9 cellular contexts compared by ENCODE assay signal in genomic region chr7:114083714-114084113, GRCh38.
DNase-seq lines count a peak whose midpoint lies in the region; ATAC-seq and TF ChIP-seq lines count a peak whose summit lies in the region.
"Had no signal": no experiment of that assay in that cellular context is flagged by ENCODE, and none has a peak within 500 bp of the region (broad histone marks: within the 10 kb centered on the region; RNA-seq: fewer than 3 reads in every experiment).

No MANE protein-coding gene starts in this region.

- TF ChIP-seq CTCF in KMS-11 (conservative IDR thresholded peaks at IDR 0.05; ENCODE audit: low read depth, low read length), result no peak

- peaks cover 16% of the 10 kb centered on the region for H3K79me2 ChIP-seq in KMS-11 (ENCODE audit: insufficient read depth, low read depth)

- H3K4me3 Mint-ChIP-seq in CD4-positive, alpha-beta memory T cell, result peak overlapping the region; percentile 0 to 86 (median 73)
- H3K4me3 Mint-ChIP-seq in effector memory CD8-positive, alpha-beta T cell, result peak overlapping the region; percentile 85 to 90
- H3K4me3 Mint-ChIP-seq in naive thymus-derived CD8-positive, alpha-beta T cell, result peak overlapping the region in 7 of 10 donors; percentile 20 to 75 (median 36)

- H3K36me3 ChIP-seq in CD4-positive, alpha-beta memory T cell (ENCODE audit: insufficient read depth, low read length), result no peaks in the 10 kb centered on the region
- no peaks in the 10 kb centered on the region for H3K36me3 ChIP-seq in KMS-11 (ENCODE audit: insufficient read depth)

- no peak for ATAC-seq in effector memory CD8-positive, alpha-beta T cell (replicated peaks)
- no peak for ATAC-seq in naive thymus-derived CD8-positive, alpha-beta T cell
- no peak for ATAC-seq in HG03280 (IDR thresholded peaks at IDR 0.05; ENCODE audit: unreplicated experiment)

- H3K9ac ChIP-seq in KMS-11, result peak overlapping the region; percentile 97

- peaks cover 0 to 11% (median 0%) of the 10 kb centered on the region in 8 donors for H3K9me3 Mint-ChIP-seq in CD4-positive, alpha-beta memory T cell
- H3K9me3 Mint-ChIP-seq in effector memory CD8-positive, alpha-beta T cell, result no peaks in the 10 kb centered on the region
- peaks cover 0 to 4% (median 0%) of the 10 kb centered on the region in 9 donors for H3K9me3 Mint-ChIP-seq in naive thymus-derived CD8-positive, alpha-beta T cell

- intact Hi-C loops in CD4-positive, alpha-beta memory T cell (cut with micrococcal nuclease), result no loop called here

- H3K36me3 Mint-ChIP-seq in CD4-positive, alpha-beta memory T cell, result peaks cover 0 to 1% of the 10 kb centered on the region in 2 donors
- H3K36me3 Mint-ChIP-seq in effector memory CD8-positive, alpha-beta T cell (ENCODE audit: insufficient read depth), result peaks cover 9% of the 10 kb centered on the region
- peaks cover 0 to 2% (median 2%) of the 10 kb centered on the region in 3 donors for H3K36me3 Mint-ChIP-seq in naive thymus-derived CD8-positive, alpha-beta T cell

- no peak for DNase-seq in CD4-positive, alpha-beta memory T cell
- no peak for DNase-seq in effector memory CD8-positive, alpha-beta T cell
- no peak for DNase-seq in naive thymus-derived CD8-positive, alpha-beta T cell
- DNase-seq in occipital lobe (lab: John Stamatoyannopoulos, UW) (no peak), NCI-H774 (lab: John Stamatoyannopoulos, UW) (no peak)
- DNase-seq in effector CD8-positive, alpha-beta T cell (lab: John Stamatoyannopoulos, UW), result no peak
- DNase-seq: cortex of kidney had no signal

- H3K4me1 Mint-ChIP-seq in CD4-positive, alpha-beta memory T cell, result peaks cover 28 to 54% (median 44%) of the 10 kb centered on the region in 4 donors
- H3K4me1 Mint-ChIP-seq in effector memory CD8-positive, alpha-beta T cell (ENCODE audit: low read depth in 2 of 2), result peaks cover 35 to 38% of the 10 kb centered on the region in 2 donors
- H3K4me1 Mint-ChIP-seq in naive thymus-derived CD8-positive, alpha-beta T cell, result peaks cover 12 to 48% (median 42%) of the 10 kb centered on the region in 4 donors

- peak overlapping the region; percentile 85 for H2AFZ ChIP-seq in KMS-11 (ENCODE audit: low read depth)

- H3K4me1 ChIP-seq in CD4-positive, alpha-beta memory T cell (ENCODE audit: insufficient read depth, low read length), result peaks cover 48% of the 10 kb centered on the region
- peaks cover 19% of the 10 kb centered on the region for H3K4me1 ChIP-seq in KMS-11 (ENCODE audit: low read depth, poor library complexity, severe bottlenecking)

- peaks cover 65 to 67% of the 10 kb centered on the region in 2 donors for H3K27me3 Mint-ChIP-seq in CD4-positive, alpha-beta memory T cell
- H3K27me3 Mint-ChIP-seq in effector memory CD8-positive, alpha-beta T cell, result peaks cover 86 to 89% of the 10 kb centered on the region in 2 donors
- peaks cover 47 to 91% (median 73%) of the 10 kb centered on the region in 5 donors for H3K27me3 Mint-ChIP-seq in naive thymus-derived CD8-positive, alpha-beta T cell

- H4K20me1 ChIP-seq in KMS-11 (ENCODE audit: insufficient read depth), result no peaks in the 10 kb centered on the region; the same call in 1 of the 2 replicates

- H3K27me3 ChIP-seq in CD4-positive, alpha-beta memory T cell (ENCODE audit: insufficient read depth, low read length), result peaks cover 41% of the 10 kb centered on the region
- H3K27me3 ChIP-seq in KMS-11 (ENCODE audit: insufficient read depth, low read depth), result no peaks in the 10 kb centered on the region; the same call in 1 of the 2 replicates

- H3K4me2 ChIP-seq in KMS-11, result peak overlapping the region; percentile 81

- no peak overlapping the region for H3K27ac ChIP-seq in CD4-positive, alpha-beta memory T cell (ENCODE audit: low read depth, low read length)
- peak overlapping the region; percentile 100 for H3K27ac ChIP-seq in KMS-11

- POLR2A ChIA-PET in CD4-positive, alpha-beta memory T cell (lab: Charles Lee; ENCODE audit: partially characterized antibody), result no interaction called here
- POLR2A ChIA-PET in naive thymus-derived CD8-positive, alpha-beta T cell (lab: Charles Lee), result no interaction called here

- H3K4me3 ChIP-seq in CD4-positive, alpha-beta memory T cell (ENCODE audit: low read length in 2 of 2), result no peak overlapping the region
- H3K4me3 ChIP-seq in KMS-11 (IDR thresholded peaks at IDR 0.05; ENCODE audit: insufficient read depth, low read depth, low read length), result no peak overlapping the region

- H3K27ac Mint-ChIP-seq in CD4-positive, alpha-beta memory T cell, result no peak overlapping the region
- H3K27ac Mint-ChIP-seq in effector memory CD8-positive, alpha-beta T cell, result no peak overlapping the region
- no peak overlapping the region for H3K27ac Mint-ChIP-seq in naive thymus-derived CD8-positive, alpha-beta T cell

- CTCF ChIA-PET in CD4-positive, alpha-beta memory T cell (lab: Charles Lee; ENCODE audit: partially characterized antibody), result no interaction called here

- no peaks in the 10 kb centered on the region for H3K9me3 ChIP-seq in CD4-positive, alpha-beta memory T cell (ENCODE audit: control insufficient read depth in 1 of 2, low read length in 2 of 2)

Comparison
In these comparisons a context has a peak if more than half of its experiments do, and no peak if none do; other contexts are left out.
1. H3K4me3 Mint-ChIP-seq: peak in every context shown above with its lines; median percentile 88 in effector memory CD8-positive, alpha-beta T cell; 73 in CD4-positive, alpha-beta memory T cell; 36 in naive thymus-derived CD8-positive, alpha-beta T cell.